8 cellular contexts compared by ENCODE assay signal in the genomic region with DNA sequence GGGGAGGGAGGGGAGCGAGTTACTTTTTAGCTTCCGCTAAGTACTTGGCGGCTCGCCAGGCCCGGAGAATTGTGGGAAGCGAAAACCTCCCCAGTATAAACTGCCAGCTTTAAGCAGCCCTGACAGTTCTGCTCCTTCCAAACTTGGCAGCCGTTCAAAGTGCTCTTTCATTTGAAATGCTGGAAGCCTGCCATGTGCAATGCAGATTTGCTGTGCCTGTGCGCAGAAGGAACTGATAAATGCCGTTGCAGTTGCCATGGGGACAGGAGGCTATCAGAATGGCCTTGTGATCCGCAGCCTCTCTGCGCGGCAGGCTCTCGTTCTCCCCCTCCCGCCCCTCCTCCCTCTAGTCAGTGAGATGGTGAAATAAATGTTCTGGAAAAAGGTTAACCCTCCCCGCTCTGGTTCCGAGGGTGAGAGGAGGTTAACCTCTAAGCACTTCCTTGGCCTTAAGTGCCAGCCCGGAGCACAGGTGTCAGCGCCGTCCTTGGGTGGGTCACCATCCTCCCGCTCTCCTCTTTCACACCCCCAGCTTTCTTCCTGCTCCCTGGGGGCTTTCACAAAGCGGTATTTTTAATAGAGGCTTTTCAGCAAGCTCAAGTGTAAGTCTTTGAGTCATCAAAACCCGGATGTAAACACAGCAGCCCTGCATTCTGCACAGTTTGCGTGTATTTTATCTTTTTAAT. TPM values are rescaled to one million over a fixed set of nuclear protein-coding genes. Genes with fewer than 3 reads are reported as not detected.
A peak's percentile ranks its signal among the peaks of the same experiment; 100 is the strongest.
DNase-seq lines count a peak whose midpoint lies in the region; ATAC-seq, FAIRE-seq and TF ChIP-seq lines count a peak whose summit lies in the region.

No MANE protein-coding gene starts in this region.

- H3K9me3 ChIP-seq in keratinocyte (ENCODE audit: control insufficient read depth, low read depth, low read length) = no peaks in the 10 kb centered on the region

- peak; percentile 64 for ATAC-seq in GM18909 (IDR thresholded peaks at IDR 0.05; ENCODE audit: poor library complexity, unreplicated experiment)
- ATAC-seq in HG03280 (IDR thresholded peaks at IDR 0.05; ENCODE audit: unreplicated experiment) = peak; percentile 61

- FAIRE-seq in keratinocyte (lab: Jason Lieb, UNC) = peak; percentile 46

- H3K27ac ChIP-seq in ACC112 (ENCODE audit: low read depth, low read length) = peak overlapping the region; percentile 98
- H3K27ac ChIP-seq in keratinocyte (ENCODE audit: control insufficient read depth, insufficient read depth, low read length) = peak overlapping the region; percentile 98

- H3K36me3 ChIP-seq in ACC112 (ENCODE audit: insufficient read depth, low read length) (no peaks in the 10 kb centered on the region), keratinocyte (ENCODE audit: control insufficient read depth in 2 of 2, extremely low read depth in 1 of 2, insufficient read depth in 2 of 2, low read length in 2 of 2) (no peaks in the 10 kb centered on the region)

- TF ChIP-seq CTCF in keratinocyte (optimal IDR thresholded peaks at IDR 0.05 in 1 of 3, IDR thresholded peaks at IDR 0.05 in 1 of 3, conservative IDR thresholded peaks at IDR 0.05 in 1 of 3; ENCODE audit: extremely low read depth in 1 of 3, insufficient read depth in 2 of 3, low read length in 3 of 3) = no peak

- no peaks in the 10 kb centered on the region for H3K79me2 ChIP-seq in ACC112 (ENCODE audit: control insufficient read depth, insufficient read depth, low read length, unreplicated experiment)
- H3K79me2 ChIP-seq in keratinocyte (ENCODE audit: control insufficient read depth, insufficient read depth, low read length) = no peaks in the 10 kb centered on the region

- H3K9ac ChIP-seq in keratinocyte (ENCODE audit: control insufficient read depth, extremely low read depth, insufficient read depth, low read length) = peak overlapping the region; percentile 82

- H3K27me3 ChIP-seq in ACC112 (ENCODE audit: insufficient read depth, low read length) (no peaks in the 10 kb centered on the region), keratinocyte (ENCODE audit: control insufficient read depth, extremely low read depth, insufficient read depth, low read length) (no peaks in the 10 kb centered on the region)

- H3K4me1 ChIP-seq in ACC112 (ENCODE audit: control insufficient read depth, insufficient read depth, low read length, unreplicated experiment) (peaks cover 67% of the 10 kb centered on the region), keratinocyte (ENCODE audit: control insufficient read depth, extremely low read depth, insufficient read depth, low read length) (peaks cover 76% of the 10 kb centered on the region)

- peak overlapping the region; percentile 89 for H3K4me2 ChIP-seq in keratinocyte (ENCODE audit: control insufficient read depth, extremely low read depth, insufficient read depth, low read depth, low read length)

- peak overlapping the region; percentile 68 for H3K4me3 ChIP-seq in ACC112 (ENCODE audit: low read depth, low read length)
- peak overlapping the region in 2 of 3 experiments; percentile 57 to 59 for H3K4me3 ChIP-seq in keratinocyte (ENCODE audit: control insufficient read depth in 2 of 3, extremely low read depth in 1 of 3, insufficient read depth in 2 of 3, low read depth in 1 of 3, low read length in 3 of 3)

- DNase-seq in NCI-H345 (lab: John Stamatoyannopoulos, UW) (peak; percentile 100), keratinocyte (ENCODE audit: low read depth, low spot score) (no peak)
- DNase-seq in activated CD4-positive, CD25-positive, alpha-beta regulatory T cell (lab: John Stamatoyannopoulos, UW) = peak; percentile 79 to 93 (median 90)
- DNase-seq in central memory CD4-positive, alpha-beta T cell = peak; percentile 98
- DNase-seq in stimulated activated CD4-positive, alpha-beta T cell treated with anti-CD3 and anti-CD28 coated beads, Interleukin-12 subunit alpha, Interleukin-12 subunit beta, amount 100 ng/mL, for 48 hours (ENCODE audit: low read depth in 2 of 3, low spot score in 1 of 3) = peak; percentile 86 to 91 (median 90)

- no peak overlapping the region for H2AFZ ChIP-seq in ACC112 (ENCODE audit: low read length, unreplicated experiment)
- peak overlapping the region; percentile 63 for H2AFZ ChIP-seq in keratinocyte (ENCODE audit: control insufficient read depth, low read length)

- H3K9me1 ChIP-seq in keratinocyte (ENCODE audit: control insufficient read depth, extremely low read depth, insufficient read depth, low read length) = peaks cover 4% of the 10 kb centered on the region

- no peaks in the 10 kb centered on the region for H4K20me1 ChIP-seq in keratinocyte (ENCODE audit: control insufficient read depth, extremely low read depth, insufficient read depth, low read length)

- dilution Hi-C loops in keratinocyte (cut with MboI; ENCODE audit: extremely low pct_ligation_motif_present, low sequenced_read_pairs) = no loop called here

RNA-seq across cellular contexts. Expression of a gene that starts 11.9 kb away (rescaled TPM):
- 4.2 to 6.8 TPM (median 5.6 TPM) in 3 replicates for polyA plus RNA-seq in keratinocyte
- polyA plus RNA-seq in keratinocyte (2011; ENCODE audit: low read depth) = 4.0 TPM
- 3.3 and 6.7 TPM in 2 replicates for polyA plus RNA-seq in keratinocyte (2011; cell fraction: cytosol; rRNA removed)
- 7.0 and 9.5 TPM in 2 replicates for polyA plus RNA-seq in keratinocyte (2011; cell fraction: nucleus; rRNA removed)
- 9.0 and 15.9 TPM in 2 replicates for polyA plus RNA-seq in keratinocyte (2012; ENCODE audit: low replicate concordance)
- polyA minus RNA-seq in keratinocyte = 3.6 to 8.6 TPM (median 4.1 TPM) in 3 replicates
- polyA minus RNA-seq in keratinocyte (2011; cell fraction: cytosol; rRNA and poly(A)+ RNA removed) = 20.3 TPM
- polyA minus RNA-seq in keratinocyte (2011; cell fraction: nucleus; rRNA and poly(A)+ RNA removed) = 11.1 and 12.7 TPM in 2 replicates

RNA-seq across cellular contexts. Expression of a gene that starts 57.6 kb away (rescaled TPM):
- polyA plus RNA-seq in keratinocyte = 10.3 to 15.1 TPM (median 13.2 TPM) in 3 replicates
- 6.4 TPM for polyA plus RNA-seq in keratinocyte (2011; ENCODE audit: low read depth)
- polyA plus RNA-seq in keratinocyte (2011; cell fraction: cytosol; rRNA removed) = 9.1 and 12.9 TPM in 2 replicates
- 14.4 and 15.2 TPM in 2 replicates for polyA plus RNA-seq in keratinocyte (2011; cell fraction: nucleus; rRNA removed)
- 7.1 and 7.2 TPM in 2 replicates for polyA plus RNA-seq in keratinocyte (2012; ENCODE audit: low replicate concordance)
- polyA minus RNA-seq in keratinocyte = 7.9 to 20.8 TPM (median 18.4 TPM) in 3 replicates
- 13.0 TPM for polyA minus RNA-seq in keratinocyte (2011; cell fraction: cytosol; rRNA and poly(A)+ RNA removed)
- polyA minus RNA-seq in keratinocyte (2011; cell fraction: nucleus; rRNA and poly(A)+ RNA removed) = 10.0 and 13.1 TPM in 2 replicates
